ENCODE assay signal across 8 cellular contexts in genomic region chr11:34916810-34917780, GRCh38. TPM values are rescaled to one million over a fixed set of nuclear protein-coding genes. Genes with fewer than 3 reads are reported as not detected.
DNase-seq lines count a peak whose midpoint lies in the region; ATAC-seq and TF ChIP-seq lines count a peak whose summit lies in the region.

No MANE protein-coding gene starts in this region.

- peaks cover 46% of the 10 kb centered on the region for H3K36me3 Mint-ChIP-seq in HFFc6 (ENCODE audit: low read depth)

- H3K4me3 ChIP-seq in NT2/D1 (ENCODE audit: insufficient read length, low read depth) (peak overlapping the region; percentile 81), dorsolateral prefrontal cortex (peak overlapping the region; percentile 44 to 99 (median 92)), mononuclear cell (ENCODE audit: low read length) (peak overlapping the region; percentile 51)

- ATAC-seq in activated CD4-positive, CD25-positive, alpha-beta regulatory T cell treated with anti-CD3 and anti-CD28 coated beads, Interleukin-2, amount 50 U/mL, for 24 hours: no peak

- peaks cover 52% of the 10 kb centered on the region for H3K4me1 Mint-ChIP-seq in HFFc6 (ENCODE audit: low read depth)

- peak overlapping the region; percentile 99 for H3K27ac Mint-ChIP-seq in HFFc6

- H3K9ac ChIP-seq in NT2/D1 (ENCODE audit: insufficient read length, low read depth): peak overlapping the region; percentile 95

- intact Hi-C loops in dorsolateral prefrontal cortex (cut with DNase I): loop anchor here (1.0 to 10.0 kb wide), 2 partner anchors 20 to 812 kb away; partner anchors contain the start of gene NAT10 (in 1 of the 2)

- H3K9me3 Mint-ChIP-seq in HFFc6: no peaks in the 10 kb centered on the region

- H3K9me3 ChIP-seq in NT2/D1 (ENCODE audit: insufficient read depth, low read length) (peaks cover 6% of the 10 kb centered on the region; the same call in 1 of the 2 replicates), mononuclear cell (ENCODE audit: low read depth, low read length) (no peaks in the 10 kb centered on the region)

- no peaks in the 10 kb centered on the region for H3K27me3 Mint-ChIP-seq in HFFc6 (ENCODE audit: insufficient read depth)

- H3K36me3 ChIP-seq in NT2/D1 (ENCODE audit: insufficient read depth, insufficient read length, low read length): peaks cover 24% of the 10 kb centered on the region

- TF ChIP-seq CTCF in HFFc6 (IDR thresholded peaks at IDR 0.05) (no peak), dorsolateral prefrontal cortex (IDR thresholded peaks at IDR 0.05 in 54 of 56, conservative IDR thresholded peaks at IDR 0.05 in 2 of 56; ENCODE audit: low read depth in 1 of 56, partially characterized antibody in 56 of 56) (peak in 2 of 56 donors; percentile 2 to 3)

- peak; percentile 32 for DNase-seq in activated CD4-positive, CD25-positive, alpha-beta regulatory T cell treated with anti-CD3 and anti-CD28 coated beads, Interleukin-2, amount 50 U/mL, for 72 hours
- no peak for DNase-seq in HFFc6
- DNase-seq in NT2/D1 (ENCODE audit: low read depth, low spot score): peak; percentile 9
- DNase-seq in dorsolateral prefrontal cortex: no peak
- no peak for DNase-seq in NCI-H128 (lab: John Stamatoyannopoulos, UW; ENCODE audit: unreplicated experiment)
- no peak for DNase-seq in retina

- peak overlapping the region; percentile 21 to 97 (median 92) for H3K27ac ChIP-seq in dorsolateral prefrontal cortex

- H3K4me3 Mint-ChIP-seq in HFFc6: peak overlapping the region; percentile 100

- H3K4me1 ChIP-seq in NT2/D1 (ENCODE audit: insufficient read depth, insufficient read length): no peaks in the 10 kb centered on the region
- peaks cover 25% of the 10 kb centered on the region for H3K4me1 ChIP-seq in mononuclear cell (ENCODE audit: insufficient read depth, low read length)

- H3K27me3 ChIP-seq in NT2/D1 (ENCODE audit: insufficient read depth, insufficient read length) (no peaks in the 10 kb centered on the region), dorsolateral prefrontal cortex (no peaks in the 10 kb centered on the region), mononuclear cell (ENCODE audit: insufficient read depth, low read length) (no peaks in the 10 kb centered on the region)

RNA-seq across cellular contexts. Expression of gene PDHX, which starts 0.7 kb away (rescaled TPM):
- 10 to 100 TPM; 37.4 to 47.0 (median 42.2) TPM for total RNA-seq in HFFc6 (2021; fragmentation: NEBNext Ultra II Directional; extraction: Animal tissue kit (Norgen Biotek cat#: 25700))
- total RNA-seq in dorsolateral prefrontal cortex: 100 to 1,000 TPM in 1 of 120 experiments, 10 to 100 TPM in 119; 36.8 to 111 (median 73.7) TPM
- 16.9 TPM for total RNA-seq in mononuclear cell

RNA-seq across cellular contexts. Expression of gene APIP, which starts 0.9 kb away (rescaled TPM):
- 10 to 100 TPM; 26.6 to 33.3 (median 29.4) TPM for total RNA-seq in HFFc6 (2021; fragmentation: NEBNext Ultra II Directional; extraction: Animal tissue kit (Norgen Biotek cat#: 25700))
- total RNA-seq in dorsolateral prefrontal cortex (10 to 100 TPM; 11.1 to 52.7 (median 26.0) TPM), mononuclear cell (7.8 TPM)

Comparison
In these comparisons a context has a peak if more than half of its experiments do, and no peak if none do; other contexts are left out.
1. DNase-seq: peak in activated CD4-positive, CD25-positive, alpha-beta regulatory T cell treated with anti-CD3 and anti-CD28 coated beads, Interleukin-2, amount 50 U/mL, for 72 hours (single experiment) and NT2/D1 (single experiment); none in HFFc6 (single experiment), dorsolateral prefrontal cortex (0 of 10), NCI-H128 (single experiment) and retina (single experiment).
2. Peak in every context shown above with its lines, with median percentiles within 50 percentile points of each other: H3K4me3 ChIP-seq.